11 cellular contexts compared by ENCODE assay signal in the genomic region with DNA sequence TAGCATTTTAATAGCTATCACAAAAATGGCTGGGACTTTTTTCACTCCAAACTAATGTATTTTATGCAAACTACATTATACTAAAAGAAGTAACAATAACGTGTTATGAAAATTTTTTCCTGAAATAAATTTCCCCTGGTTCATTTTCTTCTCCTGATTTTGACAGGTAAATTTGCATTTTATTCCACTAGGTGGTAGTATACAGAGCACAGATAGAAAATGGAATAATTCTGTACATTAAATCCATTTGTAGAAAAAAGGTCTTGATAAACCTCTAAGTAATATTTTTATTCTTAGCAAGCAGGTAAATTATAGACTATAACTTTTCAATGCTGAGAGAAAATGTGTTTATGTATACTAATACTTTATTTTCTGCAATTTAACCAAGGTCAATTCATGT.
DNase-seq lines count a peak whose midpoint lies in the region; ATAC-seq, FAIRE-seq and TF ChIP-seq lines count a peak whose summit lies in the region.
"Had no signal": no experiment of that assay in that cellular context is flagged by ENCODE, and none has a peak within 500 bp of the region (broad histone marks: within the 10 kb centered on the region; RNA-seq: fewer than 3 reads in every experiment).

No MANE protein-coding gene starts in this region.

- TF ChIP-seq EP300 in HepG2 (IDR thresholded peaks at IDR 0.05; ENCODE audit: low read depth in 2 of 2, low read length in 2 of 2) (no peak), HepG2 (CRISPR knock-in tag; IDR thresholded peaks at IDR 0.05; ENCODE audit: borderline replicate concordance) (no peak)

- peak; percentile 32 for TF ChIP-seq CTCF in liver (IDR thresholded peaks at IDR 0.05; ENCODE audit: low read depth, low read length, missing input control)
- no peak for TF ChIP-seq CTCF in HepG2 (CRISPR knock-in tag; IDR thresholded peaks at IDR 0.05)
- TF ChIP-seq CTCF in OCI-LY1 (IDR thresholded peaks at IDR 0.05; ENCODE audit: low read length) = peak; percentile 37
- peak; percentile 40 for TF ChIP-seq CTCF in fibroblast of the aortic adventitia (IDR thresholded peaks at IDR 0.05; ENCODE audit: insufficient read depth, low read length)

- TF ChIP-seq RAD21 in liver (IDR thresholded peaks at IDR 0.05) (peak; percentile 30 to 43), HepG2 (CRISPR knock-in tag; IDR thresholded peaks at IDR 0.05) (no peak)

- H3F3A ChIP-seq in OCI-LY1 (ENCODE audit: insufficient read depth, low read length) = no peaks in the 10 kb centered on the region

- H3K9me3 ChIP-seq in liver (ENCODE audit: control insufficient read depth in 4 of 4, low read length in 3 of 4) (no peaks in the 10 kb centered on the region), HepG2 (ENCODE audit: low read length) (no peaks in the 10 kb centered on the region), OCI-LY1 (ENCODE audit: low read length) (no peaks in the 10 kb centered on the region)
- H3K9me3 ChIP-seq: esophagus muscularis mucosa had no signal

- POLR2A ChIA-PET in HepG2 (lab: Yijun Ruan, JAX) = no interaction called here

- in situ Hi-C loops in HepG2 (cut with HindIII; ENCODE audit: extremely low pct_ligation_motif_present, low pct_unique_long_range_greater_than_20kb) = no loop called here

- H3K4me3 Mint-ChIP-seq in activated T-cell treated with anti-CD3 and anti-CD28 coated beads, Interleukin-2, amount 50 U/mL, for 72 hours = no peak overlapping the region
- H3K4me3 Mint-ChIP-seq: activated naive CD8-positive, alpha-beta T cell treated with anti-CD3 and anti-CD28 coated beads, Interleukin-2, amount 10 ng/mL, durations not matched to agents 7 days and 5 days had no signal

- no peaks in the 10 kb centered on the region for H3K36me3 Mint-ChIP-seq in activated T-cell treated with anti-CD3 and anti-CD28 coated beads, Interleukin-2, amount 50 U/mL, for 72 hours (ENCODE audit: insufficient read depth in 2 of 2)

- TF ChIP-seq POLR2A in HepG2 (IDR thresholded peaks at IDR 0.05; ENCODE audit: insufficient read depth in 1 of 2, low read depth in 2 of 2, low read length in 2 of 2) = no peak

- no peaks in the 10 kb centered on the region for H3K36me3 ChIP-seq in liver (ENCODE audit: control insufficient read depth in 4 of 4, insufficient read depth in 3 of 4, low read depth in 1 of 4, low read length in 3 of 4)
- peaks cover 0 to 14% of the 10 kb centered on the region in 2 experiments; a peak in 2 of 5 replicates for H3K36me3 ChIP-seq in HepG2 (replicated peaks in 1 of 2; ENCODE audit: control insufficient read depth in 1 of 2, insufficient read depth in 2 of 2, low read length in 2 of 2)
- no peaks in the 10 kb centered on the region for H3K36me3 ChIP-seq in OCI-LY1 (ENCODE audit: insufficient read depth, low read length)
- H3K36me3 ChIP-seq: esophagus muscularis mucosa had no signal

- ATAC-seq in HepG2 = no peak
- ATAC-seq in activated T-cell treated with anti-CD3 and anti-CD28 coated beads, Interleukin-2, amount 50 U/mL, for 72 hours (replicated peaks in 1 of 2) = no peak

- H3K27me3 ChIP-seq in liver (ENCODE audit: control insufficient read depth in 4 of 4, insufficient read depth in 4 of 4, low read length in 3 of 4) (peaks cover 0 to 2% (median 0%) of the 10 kb centered on the region in 4 donors), HepG2 (ENCODE audit: control insufficient read depth in 1 of 2, insufficient read depth in 2 of 2, low read length in 2 of 2) (no peaks in the 10 kb centered on the region), OCI-LY1 (ENCODE audit: insufficient read depth, low read length) (no peaks in the 10 kb centered on the region)
- H3K27me3 ChIP-seq: esophagus muscularis mucosa had no signal

- no peak overlapping the region for H3K27ac Mint-ChIP-seq in activated T-cell treated with anti-CD3 and anti-CD28 coated beads, Interleukin-2, amount 50 U/mL, for 72 hours
- H3K27ac Mint-ChIP-seq: activated naive CD8-positive, alpha-beta T cell treated with anti-CD3 and anti-CD28 coated beads, Interleukin-2, amount 10 ng/mL, durations not matched to agents 7 days and 5 days had no signal

- WGBS in liver = 38% methylated on average over 1 of the region's 1 CpG
- 50% methylated on average over 1 of the region's 1 CpG for WGBS in HepG2 (ENCODE audit: low lambda C conversion rate)

- intact Hi-C loops in HepG2 (cut with micrococcal nuclease; ENCODE audit: unreplicated experiment) = loop anchor here (2.0 to 10.0 kb wide), 2 partner anchors 96 to 282 kb away; partner anchors contain the start of gene BCAT1

- CTCF ChIA-PET in HepG2 (lab: Yijun Ruan, JAX; ENCODE audit: low intra/inter-chr PET ratio, low total read pairs) = no interaction called here

- no peak for FAIRE-seq in HepG2 (lab: Jason Lieb, UNC)

- DNase-seq in HepG2 (ENCODE audit: low spot score) (no peak), fibroblast of the aortic adventitia (ENCODE audit: low read depth) (no peak), SIG-M5 treated with dmso at 0.1 percent for 504 hours (lab: John Stamatoyannopoulos, UW; ENCODE audit: unreplicated experiment) (no peak), UCSD-AML1 (lab: John Stamatoyannopoulos, UW; ENCODE audit: unreplicated experiment) (no peak)
- DNase-seq in stimulated activated CD4-positive, alpha-beta T cell treated with anti-CD3 and anti-CD28 coated beads, Interleukin-2, amount 100 ng/mL, for 24 hours = no peak
- no peak for DNase-seq in activated T-cell treated with anti-CD3 and anti-CD28 coated beads, Interleukin-2, amount 50 U/mL, for 72 hours
- DNase-seq: activated CD4-positive, alpha-beta T cell treated with anti-CD3 and anti-CD28 coated beads for 1 hour; activated naive CD8-positive, alpha-beta T cell treated with anti-CD3 and anti-CD28 coated beads, Interleukin-2, amount 10 ng/mL, durations not matched to agents 7 days and 5 days had no signal

- no peaks in the 10 kb centered on the region for H3K4me1 ChIP-seq in liver (ENCODE audit: control insufficient read depth in 4 of 4, insufficient read depth in 4 of 4, low read length in 3 of 4)
- no peaks in the 10 kb centered on the region for H3K4me1 ChIP-seq in HepG2 (ENCODE audit: insufficient read depth, low read length)
- H3K4me1 ChIP-seq in OCI-LY1 (ENCODE audit: insufficient read depth, low read length, severe bottlenecking) = no peaks in the 10 kb centered on the region
- H3K4me1 ChIP-seq: esophagus muscularis mucosa had no signal

- H3K9ac ChIP-seq in liver (ENCODE audit: low read depth in 1 of 2, low read length in 2 of 2) (no peak overlapping the region), HepG2 (ENCODE audit: insufficient read depth, low read depth, low read length) (no peak overlapping the region), OCI-LY1 (ENCODE audit: low read length) (no peak overlapping the region)

- H3K27me3 Mint-ChIP-seq in activated T-cell treated with anti-CD3 and anti-CD28 coated beads, Interleukin-2, amount 50 U/mL, for 72 hours (ENCODE audit: low read depth) = peaks cover 19% of the 10 kb centered on the region

- H3K79me2 ChIP-seq in HepG2 (ENCODE audit: insufficient read depth, low read length) (no peaks in the 10 kb centered on the region), OCI-LY1 (ENCODE audit: insufficient read depth, low read length) (no peaks in the 10 kb centered on the region)

- H3K4me2 ChIP-seq in HepG2 (ENCODE audit: low read depth, low read length) (no peak overlapping the region), OCI-LY1 (ENCODE audit: low read length) (no peak overlapping the region)

- H3K9me2 ChIP-seq in OCI-LY1 (ENCODE audit: low read depth, low read length) = no peaks in the 10 kb centered on the region

- no peak overlapping the region for H3K27ac ChIP-seq in liver (ENCODE audit: low read depth in 1 of 2, low read length in 2 of 2)
- no peak overlapping the region for H3K27ac ChIP-seq in HepG2 (ENCODE audit: extremely low read length, insufficient read depth, low read length)
- no peak overlapping the region for H3K27ac ChIP-seq in OCI-LY1 (ENCODE audit: low read depth, low read length, poor library complexity, severe bottlenecking)
- H3K27ac ChIP-seq: esophagus muscularis mucosa had no signal

- no peaks in the 10 kb centered on the region for H4K20me1 ChIP-seq in HepG2 (ENCODE audit: insufficient read depth, low read length)
- H4K20me1 ChIP-seq in OCI-LY1 (ENCODE audit: insufficient read depth, low read length) = no peaks in the 10 kb centered on the region

- BruUV-seq in HepG2 (replicated peaks; lab: Mats Ljungman, UMichigan) = no TSS peak

- no peaks in the 10 kb centered on the region for H3K9me3 Mint-ChIP-seq in activated T-cell treated with anti-CD3 and anti-CD28 coated beads, Interleukin-2, amount 50 U/mL, for 72 hours
- H3K9me3 Mint-ChIP-seq: activated naive CD8-positive, alpha-beta T cell treated with anti-CD3 and anti-CD28 coated beads, Interleukin-2, amount 10 ng/mL, durations not matched to agents 7 days and 5 days had no signal

- no peak overlapping the region for H2AFZ ChIP-seq in HepG2 (ENCODE audit: low read length)
- no peak overlapping the region for H2AFZ ChIP-seq in OCI-LY1 (ENCODE audit: low read length)

- H3K4me3 ChIP-seq in liver (ENCODE audit: low read depth in 1 of 3, low read length in 3 of 3) (no peak overlapping the region), HepG2 (replicated peaks in 1 of 3; ENCODE audit: insufficient read depth in 1 of 3, low read depth in 2 of 3, low read length in 3 of 3) (no peak overlapping the region), OCI-LY1 (ENCODE audit: low read depth, low read length, poor library complexity, severe bottlenecking) (no peak overlapping the region), fibroblast of the aortic adventitia (ENCODE audit: low read depth, low read length) (no peak overlapping the region)
- H3K4me3 ChIP-seq: esophagus muscularis mucosa had no signal

- H3K4me1 Mint-ChIP-seq in activated T-cell treated with anti-CD3 and anti-CD28 coated beads, Interleukin-2, amount 50 U/mL, for 72 hours (ENCODE audit: low read depth) = peaks cover 27% of the 10 kb centered on the region

TF ChIP-seq in HepG2, 621 proteins besides CTCF, POLR2A, EP300 and RAD21:
- TF ChIP-seq ZNF577 (CRISPR knock-in tag; IDR thresholded peaks at IDR 0.05; ENCODE audit: borderline replicate concordance, low read depth) (no peak), PRPF4 (IDR thresholded peaks at IDR 0.05; ENCODE audit: low read depth, low read length, poor library complexity, severe bottlenecking) (no peak), KAT7 (CRISPR knock-in tag; IDR thresholded peaks at IDR 0.05; ENCODE audit: borderline replicate concordance) (no peak), CBFB (CRISPR knock-in tag; IDR thresholded peaks at IDR 0.05) (no peak), MYC (CRISPR knock-in tag; IDR thresholded peaks at IDR 0.05; ENCODE audit: borderline replicate concordance) (no peak), KMT2A (CRISPR knock-in tag; IDR thresholded peaks at IDR 0.05) (no peak), RNF2 (conservative IDR thresholded peaks at IDR 0.05; ENCODE audit: low read depth) (no peak), ZNF768 (CRISPR knock-in tag; IDR thresholded peaks at IDR 0.05) (no peak)
